Comparison of ENCODE assay signal across 9 cellular contexts in genomic region chrX:85020216-85020615, GRCh38.
"Had no signal": no experiment of that assay in that cellular context is flagged by ENCODE, and none has a peak within 500 bp of the region (broad histone marks: within the 10 kb centered on the region; RNA-seq: fewer than 3 reads in every experiment).

No MANE protein-coding gene starts in this region.

- H3K4me3 ChIP-seq: GM23248, HAP-1, K562 had no signal

- H3K27ac ChIP-seq: GM23248, HL-60 had no signal

- H3K9ac ChIP-seq: GM23248 had no signal

- DNase-seq: GM23248, GOT3, H7, HFFc6, IMR-90 had no signal

- ATAC-seq: HCT116, K562 had no signal

- H3K4me1 ChIP-seq: HAP-1 had no signal

- H2AFZ ChIP-seq: GM23248 had no signal
